ENCODE assay signal across 18 cellular contexts in the genomic region with DNA sequence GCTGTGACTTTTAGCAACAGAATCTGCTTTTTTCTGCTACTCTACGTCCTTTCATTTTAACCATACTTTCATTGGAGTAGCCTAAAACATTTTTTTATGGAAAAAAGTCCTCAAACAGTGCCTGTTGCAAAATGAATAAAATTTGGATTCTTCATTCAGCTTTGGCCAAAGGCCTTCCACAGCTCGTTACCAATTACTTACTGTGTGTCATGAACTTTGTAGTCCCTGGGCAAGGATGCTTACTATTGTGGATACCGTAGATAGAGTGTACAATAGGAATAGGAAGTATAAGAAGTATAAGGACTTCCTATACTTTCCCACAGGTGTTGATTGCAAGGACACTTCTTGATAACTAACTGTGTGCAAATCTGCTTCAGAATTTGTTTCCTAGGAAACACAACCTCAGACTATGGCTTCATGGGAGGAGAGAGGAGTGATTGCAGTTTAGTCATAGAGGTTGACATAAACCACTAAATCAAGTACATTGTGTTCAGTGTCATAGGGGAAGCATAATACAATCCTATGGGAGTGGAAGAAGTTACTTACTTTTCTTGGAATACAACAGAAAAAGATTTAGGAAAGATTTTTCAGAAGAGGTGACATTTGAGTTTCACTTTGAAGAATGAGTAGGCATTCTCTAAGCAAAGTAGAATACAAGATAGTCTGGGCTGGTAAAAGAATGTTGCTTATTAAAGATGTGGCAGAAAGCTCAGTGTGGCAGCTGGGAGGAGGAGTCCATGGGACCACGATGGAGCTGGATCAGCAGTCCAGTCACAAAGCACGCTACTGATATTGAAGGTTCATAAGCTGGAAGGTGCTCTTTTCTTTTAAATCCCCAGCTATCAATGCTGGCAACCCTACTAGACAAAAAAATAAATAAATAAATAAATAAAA.
DNase-seq lines count a peak whose midpoint lies in the region; FAIRE-seq and TF ChIP-seq lines count a peak whose summit lies in the region.
"Had no signal": no experiment of that assay in that cellular context is flagged by ENCODE, and none has a peak within 500 bp of the region (broad histone marks: within the 10 kb centered on the region; RNA-seq: fewer than 3 reads in every experiment).

No MANE protein-coding gene starts in this region.

- H3K27ac ChIP-seq in thyroid gland, result no peak overlapping the region
- H3K27ac ChIP-seq in CD4-positive, alpha-beta memory T cell (ENCODE audit: low read depth, low read length), result no peak overlapping the region

- H3K36me3 ChIP-seq in bronchial epithelial cell (ENCODE audit: control insufficient read depth, insufficient read depth, low read length) (peaks cover 2% of the 10 kb centered on the region), skeletal muscle satellite cell (ENCODE audit: insufficient read depth, low read length) (peaks cover 3% of the 10 kb centered on the region), thyroid gland (no peaks in the 10 kb centered on the region)
- peaks cover 9% of the 10 kb centered on the region for H3K36me3 ChIP-seq in CD4-positive, alpha-beta memory T cell (ENCODE audit: insufficient read depth, low read length)

- no peaks in the 10 kb centered on the region for H3K27me3 Mint-ChIP-seq in glutamatergic neuron (ENCODE audit: unreplicated experiment)
- H3K27me3 Mint-ChIP-seq in CD4-positive, alpha-beta memory T cell, result no peaks in the 10 kb centered on the region
- H3K27me3 Mint-ChIP-seq: activated CD4-positive, alpha-beta T cell treated with anti-CD3 and anti-CD28 coated beads for 36 hours; activated naive CD8-positive, alpha-beta T cell; IgD-negative memory B cell had no signal

- no peak for FAIRE-seq in bronchial epithelial cell (lab: Jason Lieb, UNC)

- no peak for TF ChIP-seq POLR2A in thyroid gland (IDR thresholded peaks at IDR 0.05)

- intact Hi-C loops in thyroid gland (cut with DNase I), result no loop called here
- intact Hi-C loops in CD4-positive, alpha-beta memory T cell (cut with micrococcal nuclease), result no loop called here

- DNase-seq in NCI-H226, result peak; percentile 36
- DNase-seq in bronchial epithelial cell (ENCODE audit: low read depth), result peak; percentile 63
- peak; percentile 6 for DNase-seq in hepatic stellate cell (ENCODE audit: low spot score)
- DNase-seq in glutamatergic neuron, result no peak
- no peak for DNase-seq in thyroid gland
- no peak for DNase-seq in CD4-positive, alpha-beta memory T cell
- DNase-seq: activated CD4-positive, alpha-beta T cell treated with anti-CD3 and anti-CD28 coated beads for 36 hours; DMS 273 treated with DMSO at 0.1 percent for 48 hours; NCI-H1105; NCI-H2171 treated with DMSO at 0.1 percent for 48 hours; retina; stimulated activated CD4-positive, alpha-beta T cell treated with anti-CD3 and anti-CD28 coated beads, Interleukin-2, amount 100 ng/mL, for 24 hours had no signal

- no peak overlapping the region for H3K9ac ChIP-seq in skeletal muscle satellite cell (ENCODE audit: low read depth, low read length)

- H3K4me2 ChIP-seq in skeletal muscle satellite cell (ENCODE audit: low read length), result peak overlapping the region; percentile 39

- TF ChIP-seq CTCF in bronchial epithelial cell (IDR thresholded peaks at IDR 0.05; ENCODE audit: insufficient read depth, low read length, severe bottlenecking), result no peak
- TF ChIP-seq CTCF in glutamatergic neuron (IDR thresholded peaks at IDR 0.05; ENCODE audit: partially characterized antibody, unreplicated experiment), result no peak
- no peak for TF ChIP-seq CTCF in thyroid gland (IDR thresholded peaks at IDR 0.05)

- H3K4me3 Mint-ChIP-seq in glutamatergic neuron (ENCODE audit: unreplicated experiment), result no peak overlapping the region
- H3K4me3 Mint-ChIP-seq in CD4-positive, alpha-beta memory T cell, result no peak overlapping the region
- H3K4me3 Mint-ChIP-seq: activated CD4-positive, alpha-beta T cell treated with anti-CD3 and anti-CD28 coated beads for 36 hours; activated naive CD8-positive, alpha-beta T cell; IgD-negative memory B cell; neural crest cell had no signal

- H3K36me3 Mint-ChIP-seq in glutamatergic neuron (ENCODE audit: unreplicated experiment), result no peaks in the 10 kb centered on the region
- H3K36me3 Mint-ChIP-seq in CD4-positive, alpha-beta memory T cell, result peaks cover 13% of the 10 kb centered on the region in 2 donors

- no peaks in the 10 kb centered on the region for H3K9me3 Mint-ChIP-seq in glutamatergic neuron (ENCODE audit: unreplicated experiment)
- H3K9me3 Mint-ChIP-seq in CD4-positive, alpha-beta memory T cell, result no peaks in the 10 kb centered on the region
- H3K9me3 Mint-ChIP-seq: IgD-negative memory B cell, neural crest cell had no signal

- no peak overlapping the region for H3K27ac Mint-ChIP-seq in glutamatergic neuron (ENCODE audit: unreplicated experiment)
- no peak overlapping the region for H3K27ac Mint-ChIP-seq in CD4-positive, alpha-beta memory T cell
- H3K27ac Mint-ChIP-seq: activated CD4-positive, alpha-beta T cell treated with anti-CD3 and anti-CD28 coated beads for 36 hours; activated naive CD8-positive, alpha-beta T cell; IgD-negative memory B cell had no signal

- no peaks in the 10 kb centered on the region for H3K4me1 Mint-ChIP-seq in glutamatergic neuron (ENCODE audit: low read depth, unreplicated experiment)
- H3K4me1 Mint-ChIP-seq in CD4-positive, alpha-beta memory T cell, result no peaks in the 10 kb centered on the region
- H3K4me1 Mint-ChIP-seq: activated CD4-positive, alpha-beta T cell treated with anti-CD3 and anti-CD28 coated beads for 36 hours; IgD-negative memory B cell had no signal

- WGBS in thyroid gland, 2 donors, result 81 to 86% methylated on average over 5 of the region's 5 CpGs

- POLR2A ChIA-PET in CD4-positive, alpha-beta memory T cell (lab: Charles Lee; ENCODE audit: partially characterized antibody), result no interaction called here

- H3K9me3 ChIP-seq in skeletal muscle satellite cell (replicated peaks; ENCODE audit: low read length) (no peaks in the 10 kb centered on the region), thyroid gland (no peaks in the 10 kb centered on the region)
- no peaks in the 10 kb centered on the region for H3K9me3 ChIP-seq in CD4-positive, alpha-beta memory T cell (ENCODE audit: control insufficient read depth in 1 of 2, low read length in 2 of 2)
- H3K9me3 ChIP-seq: esophagus muscularis mucosa had no signal

- peaks cover 20% of the 10 kb centered on the region for H3K4me1 ChIP-seq in skeletal muscle satellite cell (ENCODE audit: control insufficient read depth, insufficient read depth, low read length)
- H3K4me1 ChIP-seq in thyroid gland, result no peaks in the 10 kb centered on the region
- H3K4me1 ChIP-seq in CD4-positive, alpha-beta memory T cell (ENCODE audit: insufficient read depth, low read length), result no peaks in the 10 kb centered on the region

- CTCF ChIA-PET in CD4-positive, alpha-beta memory T cell (lab: Charles Lee; ENCODE audit: partially characterized antibody), result no interaction called here

- H3K27me3 ChIP-seq in bronchial epithelial cell (ENCODE audit: control insufficient read depth, insufficient read depth, low read length) (no peaks in the 10 kb centered on the region), skeletal muscle satellite cell (ENCODE audit: control insufficient read depth, insufficient read depth, low read length) (no peaks in the 10 kb centered on the region), thyroid gland (no peaks in the 10 kb centered on the region)
- no peaks in the 10 kb centered on the region for H3K27me3 ChIP-seq in CD4-positive, alpha-beta memory T cell (ENCODE audit: insufficient read depth, low read length)
- H3K27me3 ChIP-seq: esophagus muscularis mucosa had no signal

- H3K4me3 ChIP-seq in bronchial epithelial cell (ENCODE audit: low read depth, low read length), result no peak overlapping the region
- peak overlapping the region; percentile 1 for H3K4me3 ChIP-seq in skeletal muscle satellite cell (ENCODE audit: low read length)
- no peak overlapping the region for H3K4me3 ChIP-seq in thyroid gland (replicated peaks in 1 of 3)
- no peak overlapping the region for H3K4me3 ChIP-seq in CD4-positive, alpha-beta memory T cell (ENCODE audit: low read length in 2 of 2)
- H3K4me3 ChIP-seq: esophagus muscularis mucosa, lung had no signal

Comparison
In these comparisons a context has a peak if more than half of its experiments do, and no peak if none do; other contexts are left out.
1. DNase-seq: peak in NCI-H226 (single experiment), bronchial epithelial cell (single experiment) and hepatic stellate cell (single experiment); none in glutamatergic neuron (single experiment), thyroid gland (0 of 2) and CD4-positive, alpha-beta memory T cell (0 of 5).